15 cellular contexts compared by ENCODE assay signal in the genomic region with DNA sequence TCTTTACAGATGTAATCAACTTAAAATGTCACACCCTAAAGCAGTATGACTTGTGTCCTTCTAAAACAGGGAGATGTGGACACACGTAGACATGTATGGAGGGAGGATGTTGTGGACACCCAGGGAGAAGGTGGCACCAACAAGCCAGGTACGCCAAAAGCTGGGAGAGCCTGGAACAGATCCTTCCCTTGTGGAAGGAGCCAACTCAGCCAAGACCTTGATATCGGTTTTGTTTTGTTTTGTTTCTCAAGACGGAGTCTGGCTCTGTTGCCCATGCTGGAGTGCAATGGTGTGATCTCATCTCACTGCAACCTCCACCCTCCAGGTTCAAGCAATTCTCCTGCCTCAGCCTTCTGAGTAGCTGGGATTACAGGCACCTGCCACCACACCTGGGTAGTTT. TPM values are rescaled to one million over a fixed set of nuclear protein-coding genes. Genes with fewer than 3 reads are reported as not detected.
A peak's percentile ranks its signal among the peaks of the same experiment; 100 is the strongest.
DNase-seq lines count a peak whose midpoint lies in the region; ATAC-seq lines count a peak whose summit lies in the region.
"Had no signal": no experiment of that assay in that cellular context is flagged by ENCODE, and none has a peak within 500 bp of the region (broad histone marks: within the 10 kb centered on the region; RNA-seq: fewer than 3 reads in every experiment).

No MANE protein-coding gene starts in this region.

- no peaks in the 10 kb centered on the region for H3K9me3 Mint-ChIP-seq in activated CD4-positive, alpha-beta T cell treated with anti-CD3 and anti-CD28 coated beads, Interleukin-2, amount 10 ng/mL, durations not matched to agents 24 days and 14 days
- no peaks in the 10 kb centered on the region for H3K9me3 Mint-ChIP-seq in activated naive CD8-positive, alpha-beta T cell treated with anti-CD3 and anti-CD28 coated beads for 36 hours
- no peaks in the 10 kb centered on the region for H3K9me3 Mint-ChIP-seq in stimulated activated effector memory CD8-positive, alpha-beta T cell treated with anti-CD3 and anti-CD28 coated beads, Interleukin-12 subunit alpha, Interleukin-12 subunit beta, amount 100 ng/mL, for 72 hours
- H3K9me3 Mint-ChIP-seq: IgD-negative memory B cell; T-helper 2 cell treated with Interferon-gamma antibody and Interleukin-4, amounts not matched to agents 5 μg/mL and 100 μg/mL, for 36 hours had no signal

- no peak overlapping the region for H3K27ac Mint-ChIP-seq in activated CD4-positive, alpha-beta T cell treated with anti-CD3 and anti-CD28 coated beads, Interleukin-2, amount 10 ng/mL, durations not matched to agents 24 days and 14 days
- H3K27ac Mint-ChIP-seq in activated naive CD8-positive, alpha-beta T cell treated with anti-CD3 and anti-CD28 coated beads for 36 hours = peak overlapping the region; percentile 58
- H3K27ac Mint-ChIP-seq in stimulated activated effector memory CD8-positive, alpha-beta T cell treated with anti-CD3 and anti-CD28 coated beads, Interleukin-12 subunit alpha, Interleukin-12 subunit beta, amount 100 ng/mL, for 72 hours = peak overlapping the region; percentile 91
- H3K27ac Mint-ChIP-seq: IgD-negative memory B cell had no signal

- peak; percentile 48 for DNase-seq in activated CD4-positive, alpha-beta T cell treated with anti-CD3 and anti-CD28 coated beads, Interleukin-2, amount 10 ng/mL, durations not matched to agents 24 days and 14 days
- DNase-seq in activated CD4-positive, alpha-beta T cell treated with anti-CD3 and anti-CD28 coated beads for 4 hours = no peak
- DNase-seq in activated naive CD8-positive, alpha-beta T cell treated with anti-CD3 and anti-CD28 coated beads for 36 hours = no peak
- DNase-seq in glomerular visceral epithelial cell (ENCODE audit: extremely low spot score) (peak; percentile 33), mesenteric fat pad (ENCODE audit: low spot score) (no peak)
- no peak for DNase-seq in stimulated activated effector memory CD8-positive, alpha-beta T cell treated with anti-CD3 and anti-CD28 coated beads, Interleukin-12 subunit alpha, Interleukin-12 subunit beta, amount 100 ng/mL, for 72 hours (ENCODE audit: low spot score in 2 of 2)
- DNase-seq: activated effector memory CD4-positive, alpha-beta T cell treated with Interleukin-2 at 50 U/mL for 16 hours; NCI-H446 treated with DMSO at 0.1 percent for 48 hours; stimulated activated CD4-positive, alpha-beta T cell treated with anti-CD3 and anti-CD28 coated beads, Interleukin-15, amount 100 ng/mL, for 24 hours had no signal

- H3K27me3 Mint-ChIP-seq in activated CD4-positive, alpha-beta T cell treated with anti-CD3 and anti-CD28 coated beads, Interleukin-2, amount 10 ng/mL, durations not matched to agents 24 days and 14 days = peaks cover 5% of the 10 kb centered on the region
- H3K27me3 Mint-ChIP-seq in activated naive CD8-positive, alpha-beta T cell treated with anti-CD3 and anti-CD28 coated beads for 36 hours = peaks cover 37% of the 10 kb centered on the region

- H3K4me3 Mint-ChIP-seq in activated CD4-positive, alpha-beta T cell treated with anti-CD3 and anti-CD28 coated beads, Interleukin-2, amount 10 ng/mL, durations not matched to agents 24 days and 14 days = peak overlapping the region; percentile 69
- H3K4me3 Mint-ChIP-seq in activated naive CD8-positive, alpha-beta T cell treated with anti-CD3 and anti-CD28 coated beads for 36 hours = peak overlapping the region; percentile 78
- peak overlapping the region; percentile 76 for H3K4me3 Mint-ChIP-seq in stimulated activated effector memory CD8-positive, alpha-beta T cell treated with anti-CD3 and anti-CD28 coated beads, Interleukin-12 subunit alpha, Interleukin-12 subunit beta, amount 100 ng/mL, for 72 hours

- intact Hi-C loops in activated CD4-positive, alpha-beta T cell treated with anti-CD3 and anti-CD28 coated beads, Interleukin-2, amount 10 ng/mL, durations not matched to agents 24 days and 14 days (cut with micrococcal nuclease) = no loop called here

- H3K36me3 Mint-ChIP-seq in activated CD4-positive, alpha-beta T cell treated with anti-CD3 and anti-CD28 coated beads, Interleukin-2, amount 10 ng/mL, durations not matched to agents 24 days and 14 days (ENCODE audit: low read depth) = no peaks in the 10 kb centered on the region
- peaks cover 2% of the 10 kb centered on the region for H3K36me3 Mint-ChIP-seq in activated naive CD8-positive, alpha-beta T cell treated with anti-CD3 and anti-CD28 coated beads for 36 hours
- H3K36me3 Mint-ChIP-seq in stimulated activated effector memory CD8-positive, alpha-beta T cell treated with anti-CD3 and anti-CD28 coated beads, Interleukin-12 subunit alpha, Interleukin-12 subunit beta, amount 100 ng/mL, for 72 hours = no peaks in the 10 kb centered on the region
- H3K36me3 Mint-ChIP-seq: IgD-negative memory B cell had no signal

- peaks cover 24% of the 10 kb centered on the region for H3K4me1 Mint-ChIP-seq in activated CD4-positive, alpha-beta T cell treated with anti-CD3 and anti-CD28 coated beads, Interleukin-2, amount 10 ng/mL, durations not matched to agents 24 days and 14 days
- H3K4me1 Mint-ChIP-seq in activated naive CD8-positive, alpha-beta T cell treated with anti-CD3 and anti-CD28 coated beads for 36 hours = peaks cover 18% of the 10 kb centered on the region
- H3K4me1 Mint-ChIP-seq in stimulated activated effector memory CD8-positive, alpha-beta T cell treated with anti-CD3 and anti-CD28 coated beads, Interleukin-12 subunit alpha, Interleukin-12 subunit beta, amount 100 ng/mL, for 72 hours = peaks cover 29% of the 10 kb centered on the region

- ATAC-seq in stimulated activated effector memory CD8-positive, alpha-beta T cell treated with anti-CD3 and anti-CD28 coated beads, Interleukin-12 subunit alpha, Interleukin-12 subunit beta, amount 100 ng/mL, for 72 hours = no peak
- ATAC-seq in HG02678 (IDR thresholded peaks at IDR 0.05; ENCODE audit: unreplicated experiment) = no peak
- no peak for ATAC-seq in GM21526 (IDR thresholded peaks at IDR 0.05; ENCODE audit: low FRiP score, unreplicated experiment)

RNA-seq across cellular contexts. Expression of a gene that starts 45.6 kb away (rescaled TPM):
- 33.4 and 36.5 TPM in 2 replicates for total RNA-seq in activated CD4-positive, alpha-beta T cell treated with anti-CD3 and anti-CD28 coated beads, Interleukin-2, amount 10 ng/mL, durations not matched to agents 24 days and 14 days
- total RNA-seq in activated naive CD8-positive, alpha-beta T cell treated with anti-CD3 and anti-CD28 coated beads for 36 hours = 10 to 100 TPM; 35.6 to 38.0 TPM
- 1.2 TPM for total RNA-seq in mesenteric fat pad

RNA-seq across cellular contexts. Expression of a gene that starts 49.1 kb away (rescaled TPM):
- not detected in 2 replicates for total RNA-seq in activated CD4-positive, alpha-beta T cell treated with anti-CD3 and anti-CD28 coated beads, Interleukin-2, amount 10 ng/mL, durations not matched to agents 24 days and 14 days
- not detected for total RNA-seq in activated naive CD8-positive, alpha-beta T cell treated with anti-CD3 and anti-CD28 coated beads for 36 hours
- not detected for total RNA-seq in mesenteric fat pad
- total RNA-seq: A172, lung microvascular endothelial cell had no signal

Comparison
In these comparisons a context has a peak if more than half of its experiments do, and no peak if none do; other contexts are left out.
1. DNase-seq: peak in activated CD4-positive, alpha-beta T cell treated with anti-CD3 and anti-CD28 coated beads, Interleukin-2, amount 10 ng/mL, durations not matched to agents 24 days and 14 days (single experiment) and glomerular visceral epithelial cell (single experiment); none in activated CD4-positive, alpha-beta T cell treated with anti-CD3 and anti-CD28 coated beads for 4 hours (0 of 2), activated naive CD8-positive, alpha-beta T cell treated with anti-CD3 and anti-CD28 coated beads for 36 hours (single experiment), stimulated activated effector memory CD8-positive, alpha-beta T cell treated with anti-CD3 and anti-CD28 coated beads, Interleukin-12 subunit alpha, Interleukin-12 subunit beta, amount 100 ng/mL, for 72 hours (0 of 2) and mesenteric fat pad (single experiment).
2. RNA of a gene that starts 45.6 kb away (total RNA-seq): 35.6 to 38.0 TPM in activated naive CD8-positive, alpha-beta T cell treated with anti-CD3 and anti-CD28 coated beads for 36 hours and 33.4 to 36.5 TPM in activated CD4-positive, alpha-beta T cell treated with anti-CD3 and anti-CD28 coated beads, Interleukin-2, amount 10 ng/mL, durations not matched to agents 24 days and 14 days; 1.2 TPM in mesenteric fat pad (single experiment); every median in the first group is over 10 times any median in the second.
3. Peak in every context shown above with its lines, with median percentiles within 50 percentile points of each other: H3K4me3 Mint-ChIP-seq.